In genomic region chr3:58585994-58586393, GRCh38 we compare ENCODE assay signal across 1 cellular context.
A peak's percentile ranks its signal among the peaks of the same experiment; 100 is the strongest.
TF ChIP-seq lines count a peak whose summit lies in the region.

No MANE protein-coding gene starts in this region.

TF ChIP-seq in GM12878, 131 proteins besides CTCF, POLR2A, EP300 and RAD21 (continued from another document):
- TF ChIP-seq USF2 (IDR thresholded peaks at IDR 0.05; ENCODE audit: borderline replicate concordance, low read depth, low read length), result no peak
- peak; percentile 21; the same call in 1 of the 2 replicates for TF ChIP-seq PAX5 (IDR thresholded peaks at IDR 0.05; ENCODE audit: borderline replicate concordance, low read depth, low read length)
